In genomic region chr20:51412333-51412761, GRCh38 we compare ENCODE assay signal across 10 cellular contexts.
A peak's percentile ranks its signal among the peaks of the same experiment; 100 is the strongest.
DNase-seq lines count a peak whose midpoint lies in the region; ATAC-seq and TF ChIP-seq lines count a peak whose summit lies in the region.
"Had no signal": no experiment of that assay in that cellular context is flagged by ENCODE, and none has a peak within 500 bp of the region (broad histone marks: within the 10 kb centered on the region; RNA-seq: fewer than 3 reads in every experiment).

No MANE protein-coding gene starts in this region.

- no peaks in the 10 kb centered on the region for H3K27me3 Mint-ChIP-seq in activated CD4-positive, alpha-beta memory T cell treated with anti-CD3 and anti-CD28 coated beads, Interleukin-2, amount 10 ng/mL, durations not matched to agents 7 days and 5 days
- H3K27me3 Mint-ChIP-seq in glutamatergic neuron (ENCODE audit: unreplicated experiment), result peaks cover 9% of the 10 kb centered on the region

- intact Hi-C loops in left ventricle myocardium superior (cut with micrococcal nuclease), result no loop called here

- no peaks in the 10 kb centered on the region for H3K27me3 ChIP-seq in skeletal muscle satellite cell (ENCODE audit: control insufficient read depth, insufficient read depth, low read length)

- DNase-seq in GM13977 (ENCODE audit: low spot score) (peak; percentile 14), left ventricle myocardium superior (peak; percentile 60), GF-D8 (lab: John Stamatoyannopoulos, UW) (no peak), glutamatergic neuron (no peak), DMS153 (lab: John Stamatoyannopoulos, UW) (no peak)
- no peak for DNase-seq in activated CD4-positive, alpha-beta memory T cell treated with anti-CD3 and anti-CD28 coated beads, Interleukin-2, amount 10 ng/mL, durations not matched to agents 7 days and 5 days
- DNase-seq in activated naive CD4-positive, alpha-beta T cell treated with anti-CD3 and anti-CD28 coated beads, Interleukin-2, amount 50 U/mL, for 72 hours (ENCODE audit: low spot score in 2 of 2), result no peak
- DNase-seq: activated naive CD4-positive, alpha-beta T cell treated with Interleukin-2 at 50 U/mL for 16 hours; NCI-H1105 had no signal

- H3K4me3 Mint-ChIP-seq in activated CD4-positive, alpha-beta memory T cell treated with anti-CD3 and anti-CD28 coated beads, Interleukin-2, amount 10 ng/mL, durations not matched to agents 7 days and 5 days, result no peak overlapping the region
- no peak overlapping the region for H3K4me3 Mint-ChIP-seq in glutamatergic neuron (ENCODE audit: unreplicated experiment)

- H3K9me3 ChIP-seq in skeletal muscle satellite cell (replicated peaks; ENCODE audit: low read length), result no peaks in the 10 kb centered on the region

- in situ Hi-C loops in GM13977 (cut with MboI; ENCODE audit: low pct_unique_long_range_greater_than_20kb, low sequenced_read_pairs, unreplicated experiment), result no loop called here

- peaks cover 12% of the 10 kb centered on the region for H3K4me1 ChIP-seq in skeletal muscle satellite cell (ENCODE audit: control insufficient read depth, insufficient read depth, low read length)

- peak; percentile 89 for ATAC-seq in left ventricle myocardium superior
- ATAC-seq in activated naive CD4-positive, alpha-beta T cell treated with anti-CD3 and anti-CD28 coated beads, Interleukin-2, amount 50 U/mL, for 72 hours, result no peak

- POLR2A ChIA-PET in activated CD4-positive, alpha-beta memory T cell treated with anti-CD3 and anti-CD28 coated beads, Interleukin-2, amount 10 ng/mL, durations not matched to agents 7 days and 5 days (lab: Charles Lee), result interaction anchor here (0.8 to 11.2 kb wide), 4 partner anchors 10 to 116 kb away, joined by 4 to 209 read pairs (median 17); no protein-coding TSS in a partner anchor

- H3K9ac ChIP-seq in skeletal muscle satellite cell (ENCODE audit: low read depth, low read length), result peak overlapping the region; percentile 22

- H3K36me3 Mint-ChIP-seq in activated CD4-positive, alpha-beta memory T cell treated with anti-CD3 and anti-CD28 coated beads, Interleukin-2, amount 10 ng/mL, durations not matched to agents 7 days and 5 days (ENCODE audit: low read depth), result peaks cover 67% of the 10 kb centered on the region
- H3K36me3 Mint-ChIP-seq in activated naive CD4-positive, alpha-beta T cell treated with anti-CD3 and anti-CD28 coated beads, Interleukin-2, amount 50 U/mL, for 72 hours, result peaks cover 13 to 53% of the 10 kb centered on the region in 2 donors
- H3K36me3 Mint-ChIP-seq in glutamatergic neuron (ENCODE audit: unreplicated experiment), result no peaks in the 10 kb centered on the region

- H3K9me3 Mint-ChIP-seq in activated CD4-positive, alpha-beta memory T cell treated with anti-CD3 and anti-CD28 coated beads, Interleukin-2, amount 10 ng/mL, durations not matched to agents 7 days and 5 days, result peaks cover 2% of the 10 kb centered on the region
- peaks cover 0 to 6% of the 10 kb centered on the region in 2 donors for H3K9me3 Mint-ChIP-seq in activated naive CD4-positive, alpha-beta T cell treated with anti-CD3 and anti-CD28 coated beads, Interleukin-2, amount 50 U/mL, for 72 hours
- peaks cover 2% of the 10 kb centered on the region for H3K9me3 Mint-ChIP-seq in glutamatergic neuron (ENCODE audit: unreplicated experiment)

- peak overlapping the region; percentile 30 for H3K4me3 ChIP-seq in skeletal muscle satellite cell (ENCODE audit: low read length)

- CTCF ChIA-PET in activated CD4-positive, alpha-beta memory T cell treated with anti-CD3 and anti-CD28 coated beads, Interleukin-2, amount 10 ng/mL, durations not matched to agents 7 days and 5 days (lab: Charles Lee), result interaction anchor here (0.9 to 1.4 kb wide), 2 partner anchors 11 to 26 kb away, joined by 4 to 5 read pairs; no protein-coding TSS in a partner anchor

- H3K4me1 Mint-ChIP-seq in activated CD4-positive, alpha-beta memory T cell treated with anti-CD3 and anti-CD28 coated beads, Interleukin-2, amount 10 ng/mL, durations not matched to agents 7 days and 5 days, result peaks cover 91% of the 10 kb centered on the region
- H3K4me1 Mint-ChIP-seq in glutamatergic neuron (ENCODE audit: low read depth, unreplicated experiment), result peaks cover 2% of the 10 kb centered on the region

- H3K4me2 ChIP-seq in skeletal muscle satellite cell (ENCODE audit: low read length), result peak overlapping the region; percentile 51

- TF ChIP-seq CTCF in GM13977 (IDR thresholded peaks at IDR 0.05; ENCODE audit: extremely low read depth, insufficient read depth, missing control alignments), result no peak
- no peak for TF ChIP-seq CTCF in glutamatergic neuron (IDR thresholded peaks at IDR 0.05; ENCODE audit: partially characterized antibody, unreplicated experiment)

- no peaks in the 10 kb centered on the region for H3K36me3 ChIP-seq in skeletal muscle satellite cell (ENCODE audit: insufficient read depth, low read length)

- H3K27ac Mint-ChIP-seq in activated CD4-positive, alpha-beta memory T cell treated with anti-CD3 and anti-CD28 coated beads, Interleukin-2, amount 10 ng/mL, durations not matched to agents 7 days and 5 days, result peak overlapping the region; percentile 81
- H3K27ac Mint-ChIP-seq in activated naive CD4-positive, alpha-beta T cell treated with anti-CD3 and anti-CD28 coated beads, Interleukin-2, amount 50 U/mL, for 72 hours, result peak overlapping the region in 1 of 2 donors; percentile 9
- H3K27ac Mint-ChIP-seq in glutamatergic neuron (ENCODE audit: unreplicated experiment), result no peak overlapping the region

Comparison
In these comparisons a context has a peak if more than half of its experiments do, and no peak if none do; other contexts are left out.
1. DNase-seq: peak in GM13977 (single experiment) and left ventricle myocardium superior (single experiment); none in activated CD4-positive, alpha-beta memory T cell treated with anti-CD3 and anti-CD28 coated beads, Interleukin-2, amount 10 ng/mL, durations not matched to agents 7 days and 5 days (single experiment), activated naive CD4-positive, alpha-beta T cell treated with anti-CD3 and anti-CD28 coated beads, Interleukin-2, amount 50 U/mL, for 72 hours (0 of 2), GF-D8 (single experiment), glutamatergic neuron (single experiment) and DMS153 (single experiment).